In genomic region chr12:83027021-83027723, GRCh38 we compare ENCODE assay signal across 24 cellular contexts.
"Had no signal": no experiment of that assay in that cellular context is flagged by ENCODE, and none has a peak within 500 bp of the region (broad histone marks: within the 10 kb centered on the region; RNA-seq: fewer than 3 reads in every experiment).

No MANE protein-coding gene starts in this region.

- H3K27me3 ChIP-seq: esophagus muscularis mucosa, foreskin keratinocyte, heart right ventricle, left lung, neural progenitor cell, right atrium auricular region, sigmoid colon, stomach, thyroid gland, vagina had no signal

- H3K4me3 ChIP-seq: esophagus muscularis mucosa, heart right ventricle, left lung, neural progenitor cell, prostate gland, right atrium auricular region, sigmoid colon, stomach, thyroid gland, vagina had no signal

- H2AFZ ChIP-seq: neural progenitor cell had no signal

- ATAC-seq: foreskin keratinocyte; heart right ventricle; left cardiac atrium; left lung; naive thymus-derived CD4-positive, alpha-beta T cell; stimulated activated effector memory CD8-positive, alpha-beta T cell treated with anti-CD3 and anti-CD28 coated beads, Interleukin-12 subunit alpha, Interleukin-12 subunit beta, amount 100 ng/mL, for 72 hours had no signal

- H3K36me3 ChIP-seq: esophagus muscularis mucosa, heart right ventricle, left lung, prostate gland, right atrium auricular region, sigmoid colon, thyroid gland, vagina had no signal

- H3K4me2 ChIP-seq: neural progenitor cell had no signal

- H3K9me3 ChIP-seq: esophagus muscularis mucosa, heart right ventricle, left lung, prostate gland, right atrium auricular region, sigmoid colon, stomach, thyroid gland, vagina had no signal

- H3K4me1 ChIP-seq: esophagus muscularis mucosa, foreskin keratinocyte, heart right ventricle, left lung, prostate gland, right atrium auricular region, sigmoid colon, stomach, thyroid gland, vagina had no signal

- DNase-seq: effector CD8-positive, alpha-beta T cell; foreskin keratinocyte; glutamatergic neuron; heart right ventricle; hippocampal formation; left cardiac atrium; left lung; mesenchymal stem cell; midbrain; naive thymus-derived CD4-positive, alpha-beta T cell; sigmoid colon; stimulated activated CD4-positive, alpha-beta T cell treated with anti-CD3 and anti-CD28 coated beads, Interleukin-2, amount 100 ng/mL, for 24 hours; stimulated activated CD4-positive, alpha-beta T cell treated with anti-CD3 and anti-CD28 coated beads, Interleukin-4, amount 100 ng/mL, for 24 hours; stimulated activated naive CD4-positive, alpha-beta T cell treated with Interleukin-2 at 50 U/mL for 16 hours; stomach; thyroid gland; trophoblast cell had no signal

- H3K9ac ChIP-seq: neural progenitor cell had no signal

- FAIRE-seq: endothelial cell of umbilical vein had no signal

- H3K27ac ChIP-seq: esophagus muscularis mucosa, foreskin keratinocyte, heart right ventricle, left lung, neural progenitor cell, prostate gland, right atrium auricular region, sigmoid colon, stomach, thyroid gland, vagina had no signal
